In the genomic region with DNA sequence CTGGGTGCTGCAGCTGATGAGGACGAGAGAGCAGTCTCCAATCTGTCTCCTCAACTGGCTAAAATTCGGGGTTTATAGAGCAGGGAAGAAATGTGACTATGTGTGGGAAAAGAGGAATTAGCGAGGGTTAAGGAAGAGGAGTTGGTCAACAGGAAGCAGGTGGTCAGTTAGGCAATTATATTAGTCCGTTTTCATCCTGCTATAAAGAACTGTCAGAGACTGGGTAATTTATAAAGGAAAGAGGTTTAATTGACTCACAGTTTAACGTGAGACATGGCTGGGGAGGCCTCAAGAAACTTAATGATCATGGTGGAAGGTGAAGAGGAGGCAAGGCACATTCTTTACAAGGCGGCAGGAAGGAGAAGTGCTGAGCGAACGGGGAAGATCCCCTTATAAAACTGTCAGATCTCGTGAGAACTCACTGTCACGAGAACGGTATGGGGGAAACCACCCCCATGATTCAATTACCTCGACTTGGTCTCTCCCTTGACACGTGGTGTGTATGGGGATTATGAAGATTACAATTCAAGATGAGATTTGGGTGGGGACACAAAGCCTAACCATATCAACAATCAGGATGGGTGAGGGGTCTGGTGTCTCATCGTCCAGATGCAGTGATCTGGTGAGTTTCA, we compare ENCODE assay signal across 17 cellular contexts. TPM values are rescaled to one million over a fixed set of nuclear protein-coding genes. Genes with fewer than 3 reads are reported as not detected.
DNase-seq lines count a peak whose midpoint lies in the region; ATAC-seq and TF ChIP-seq lines count a peak whose summit lies in the region.
"Had no signal": no experiment of that assay in that cellular context is flagged by ENCODE, and none has a peak within 500 bp of the region (broad histone marks: within the 10 kb centered on the region; RNA-seq: fewer than 3 reads in every experiment).

No MANE protein-coding gene starts in this region.

- DNase-seq in HL-60 (ENCODE audit: low read depth in 1 of 2, low spot score in 1 of 2) (peak; percentile 53 to 65), MV-4-11 (lab: John Stamatoyannopoulos, UW) (peak; percentile 70), dermis microvascular lymphatic vessel endothelial cell (ENCODE audit: low read depth in 2 of 2) (peak; percentile 44 to 65), sciatic nerve (ENCODE audit: low spot score) (no peak), KG1 (lab: John Stamatoyannopoulos, UW) (no peak), foreskin fibroblast (no peak)
- no peak for DNase-seq in effector CD4-positive, alpha-beta T cell
- DNase-seq: activated CD4-positive, CD25-positive, alpha-beta regulatory T cell; esophagus squamous epithelium; HCEC 1CT; naive thymus-derived CD8-positive, alpha-beta T cell; PC-3; stimulated activated CD8-positive, alpha-beta memory T cell treated with anti-CD3 and anti-CD28 coated beads, Interleukin-4, amount 100 ng/mL, for 48 hours had no signal

- peak; percentile 48 for ATAC-seq in sciatic nerve
- ATAC-seq: naive thymus-derived CD8-positive, alpha-beta T cell; PC-3 had no signal

- H3K4me3 ChIP-seq in HL-60 (replicated peaks; ENCODE audit: insufficient read depth, low read length), result no peak overlapping the region
- H3K4me3 ChIP-seq in foreskin fibroblast (ENCODE audit: low read depth in 1 of 2, low read length in 2 of 2), result no peak overlapping the region
- H3K4me3 ChIP-seq: cardiac muscle cell, smooth muscle cell had no signal

- H3K27me3 ChIP-seq in HL-60 (ENCODE audit: insufficient read depth, poor library complexity, severe bottlenecking), result no peaks in the 10 kb centered on the region
- H3K27me3 ChIP-seq: cardiac muscle cell, esophagus squamous epithelium had no signal

- TF ChIP-seq CTCF in HL-60 (IDR thresholded peaks at IDR 0.05; ENCODE audit: insufficient read depth, low read length) (no peak), foreskin fibroblast (IDR thresholded peaks at IDR 0.05; ENCODE audit: low read depth, low read length) (no peak)

- intact Hi-C loops in sciatic nerve (cut with DNase I), result no loop called here

- H3K27ac ChIP-seq in HL-60 (replicated peaks), result peak overlapping the region; percentile 69
- H3K27ac ChIP-seq: cardiac muscle cell had no signal

RNA-seq across cellular contexts. Expression of gene RAMP3, which starts 35.1 kb away (rescaled TPM):
- total RNA-seq in dermis microvascular lymphatic vessel endothelial cell (32.3 and 213 TPM in 2 replicates), sciatic nerve (59.6 TPM)
- total RNA-seq: B cell; cardiac muscle cell; naive thymus-derived CD8-positive, alpha-beta T cell; NCI-H460; PC-3; smooth muscle cell had no signal

Comparison
In these comparisons a context has a peak if more than half of its experiments do, and no peak if none do; other contexts are left out.
1. DNase-seq: peak in HL-60 (2 of 2), MV-4-11 (single experiment) and dermis microvascular lymphatic vessel endothelial cell (2 of 2); none in sciatic nerve (single experiment), effector CD4-positive, alpha-beta T cell (single experiment), KG1 (single experiment) and foreskin fibroblast (0 of 2).